8 cellular contexts compared by ENCODE assay signal in the genomic region with DNA sequence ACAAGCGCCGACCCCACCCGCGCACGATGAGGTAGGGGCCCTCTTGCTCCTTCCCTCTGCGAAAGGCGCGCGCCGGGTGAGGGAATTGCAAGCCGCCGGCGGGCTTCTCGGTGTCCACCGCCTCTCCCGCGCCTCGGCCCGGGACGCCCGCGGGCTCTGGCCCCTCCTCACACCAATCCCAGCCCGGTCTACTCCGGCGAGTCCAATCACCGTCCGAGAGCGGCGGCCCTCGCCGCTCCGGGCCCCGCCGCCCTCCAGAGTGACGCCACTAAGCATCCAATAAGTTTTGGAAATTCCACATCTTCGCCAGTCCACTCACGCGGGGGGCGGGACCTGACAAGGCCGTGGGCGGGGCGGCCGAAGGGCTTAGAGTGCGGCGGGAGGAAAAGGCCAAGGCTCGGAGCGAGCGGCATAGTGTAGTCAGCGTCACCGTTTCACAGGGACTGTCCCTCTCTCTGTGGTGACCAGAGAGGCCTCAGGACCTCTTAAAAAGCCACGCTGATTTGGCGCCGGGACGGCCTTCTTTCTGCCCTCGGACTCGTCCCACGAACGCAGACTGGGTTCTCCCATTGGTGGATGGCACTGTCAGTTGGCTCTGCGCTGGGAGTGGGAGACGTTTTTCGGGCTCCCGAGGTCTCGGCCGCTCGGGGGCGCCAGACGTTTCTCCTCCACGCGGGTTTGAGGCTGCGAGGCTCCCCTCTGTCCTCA. TPM values are rescaled to one million over a fixed set of nuclear protein-coding genes. Genes with fewer than 3 reads are reported as not detected.
DNase-seq lines count a peak whose midpoint lies in the region; ATAC-seq, FAIRE-seq and TF ChIP-seq lines count a peak whose summit lies in the region.

A gene with protein sequence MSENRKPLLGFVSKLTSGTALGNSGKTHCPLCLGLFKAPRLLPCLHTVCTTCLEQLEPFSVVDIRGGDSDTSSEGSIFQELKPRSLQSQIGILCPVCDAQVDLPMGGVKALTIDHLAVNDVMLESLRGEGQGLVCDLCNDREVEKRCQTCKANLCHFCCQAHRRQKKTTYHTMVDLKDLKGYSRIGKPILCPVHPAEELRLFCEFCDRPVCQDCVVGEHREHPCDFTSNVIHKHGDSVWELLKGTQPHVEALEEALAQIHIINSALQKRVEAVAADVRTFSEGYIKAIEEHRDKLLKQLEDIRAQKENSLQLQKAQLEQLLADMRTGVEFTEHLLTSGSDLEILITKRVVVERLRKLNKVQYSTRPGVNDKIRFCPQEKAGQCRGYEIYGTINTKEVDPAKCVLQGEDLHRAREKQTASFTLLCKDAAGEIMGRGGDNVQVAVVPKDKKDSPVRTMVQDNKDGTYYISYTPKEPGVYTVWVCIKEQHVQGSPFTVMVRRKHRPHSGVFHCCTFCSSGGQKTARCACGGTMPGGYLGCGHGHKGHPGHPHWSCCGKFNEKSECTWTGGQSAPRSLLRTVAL (minus strand): TSS at position 161 of the 708 bp plus-strand sequence. CDS start 548 bp downstream, outside the sequence.

- TF ChIP-seq POLR2A in HepG2 (IDR thresholded peaks at IDR 0.05; ENCODE audit: insufficient read depth in 1 of 2, low read depth in 2 of 2, low read length in 2 of 2), result peak; percentile 38 to 61; a peak in 3 of 4 replicates

- in situ Hi-C loops in HepG2 (cut with HindIII; ENCODE audit: extremely low pct_ligation_motif_present, low pct_unique_long_range_greater_than_20kb), result no loop called here

- no peaks in the 10 kb centered on the region for H3K79me2 ChIP-seq in HepG2 (ENCODE audit: insufficient read depth, low read length)

- TF ChIP-seq CTCF in HepG2 (CRISPR knock-in tag; IDR thresholded peaks at IDR 0.05), result peak; percentile 88

- peaks cover 0 to 12% (median 0%) of the 10 kb centered on the region in 11 experiments; a peak in 5 of 22 replicates for H3K27me3 ChIP-seq in BLaER1 treated with 17β-estradiol and CSF1 and Interleukin-3, amounts not matched to agents 10 nM and 100 nM
- H3K27me3 ChIP-seq in HepG2 (ENCODE audit: control insufficient read depth in 1 of 2, insufficient read depth in 2 of 2, low read length in 2 of 2), result no peaks in the 10 kb centered on the region; a peak in 1 of 5 replicates

- no peaks in the 10 kb centered on the region for H3K9me3 ChIP-seq in BLaER1 treated with 17β-estradiol and CSF1 and Interleukin-3, amounts not matched to agents 10 nM and 100 nM (replicated peaks in 1 of 11)
- no peaks in the 10 kb centered on the region for H3K9me3 ChIP-seq in HepG2 (ENCODE audit: low read length)

- H3K36me3 ChIP-seq in BLaER1 treated with 17β-estradiol and CSF1 and Interleukin-3, amounts not matched to agents 10 nM and 100 nM, result no peaks in the 10 kb centered on the region; a peak in 1 of 22 replicates
- H3K36me3 ChIP-seq in HepG2 (replicated peaks in 1 of 2; ENCODE audit: control insufficient read depth in 1 of 2, insufficient read depth in 2 of 2, low read length in 2 of 2), result no peaks in the 10 kb centered on the region

- POLR2A ChIA-PET in HepG2 (lab: Yijun Ruan, JAX), result no interaction called here

- H3K9ac ChIP-seq in BLaER1 treated with 17β-estradiol and CSF1 and Interleukin-3, amounts not matched to agents 10 nM and 100 nM, result peak within 1 kb of the TSS; percentile 62 to 83 (median 81)
- H3K9ac ChIP-seq in HepG2 (ENCODE audit: insufficient read depth, low read depth, low read length), result peak within 1 kb of the TSS; percentile 58

- peak; percentile 93 for ATAC-seq in HG03457 (IDR thresholded peaks at IDR 0.05; ENCODE audit: unreplicated experiment)
- peak; percentile 99 for ATAC-seq in HepG2

- H4K20me1 ChIP-seq in BLaER1 treated with 17β-estradiol and CSF1 and Interleukin-3, amounts not matched to agents 10 nM and 100 nM, result no peaks in the 10 kb centered on the region
- H4K20me1 ChIP-seq in HepG2 (ENCODE audit: insufficient read depth, low read length), result no peaks in the 10 kb centered on the region

- H2AFZ ChIP-seq in HepG2 (ENCODE audit: low read length), result peak within 1 kb of the TSS; percentile 20

- CTCF ChIA-PET in HepG2 (lab: Yijun Ruan, JAX; ENCODE audit: low intra/inter-chr PET ratio, low total read pairs), result no interaction called here

- peak; percentile 21 for FAIRE-seq in HepG2 (lab: Jason Lieb, UNC)

- H3K27ac ChIP-seq in BLaER1 treated with 17β-estradiol and CSF1 and Interleukin-3, amounts not matched to agents 10 nM and 100 nM, result peak within 1 kb of the TSS in 10 of 11 experiments; percentile 56 to 80 (median 69); a peak in 19 of 22 replicates
- H3K27ac ChIP-seq in HepG2 (ENCODE audit: extremely low read length, insufficient read depth, low read length), result peak within 1 kb of the TSS; percentile 43

- TF ChIP-seq EP300 in HepG2 (IDR thresholded peaks at IDR 0.05; ENCODE audit: low read depth in 2 of 2, low read length in 2 of 2) (no peak), HepG2 (CRISPR knock-in tag; IDR thresholded peaks at IDR 0.05; ENCODE audit: borderline replicate concordance) (no peak)

- peak within 1 kb of the TSS; percentile 84 to 97 (median 95) for H3K4me2 ChIP-seq in BLaER1 treated with 17β-estradiol and CSF1 and Interleukin-3, amounts not matched to agents 10 nM and 100 nM
- peak within 1 kb of the TSS; percentile 92 for H3K4me2 ChIP-seq in HepG2 (ENCODE audit: low read depth, low read length)

- no TSS peak for BruUV-seq in HepG2 (replicated peaks; lab: Mats Ljungman, UMichigan)

- peaks cover 8 to 16% (median 11%) of the 10 kb centered on the region in 10 experiments; a peak in 18 of 20 replicates for H3K4me1 ChIP-seq in BLaER1 treated with 17β-estradiol and CSF1 and Interleukin-3, amounts not matched to agents 10 nM and 100 nM
- peaks cover 19% of the 10 kb centered on the region for H3K4me1 ChIP-seq in HepG2 (ENCODE audit: insufficient read depth, low read length)

- DNase-seq in GM19240 (ENCODE audit: insufficient read length, low spot score) (peak; percentile 55), NCI-H526 (lab: John Stamatoyannopoulos, UW) (peak; percentile 98 to 99), dermis blood vessel endothelial cell (peak; percentile 98), HepG2 (ENCODE audit: low spot score) (peak; percentile 89)
- DNase-seq in activated CD4-positive, alpha-beta T cell treated with anti-CD3 and anti-CD28 coated beads, Interleukin-2, amount 50 U/mL, for 24 hours (ENCODE audit: low read depth in 1 of 2, low spot score in 1 of 2), result peak; percentile 58 to 78
- peak; percentile 76 to 78 for DNase-seq in stimulated activated CD4-positive, alpha-beta T cell treated with anti-CD3 and anti-CD28 coated beads, Interleukin-2, amount 100 ng/mL, for 48 hours

- WGBS in HepG2 (ENCODE audit: low lambda C conversion rate), result 0% methylated on average over 14 of the region's 70 CpGs

- peak; percentile 40; the same call in 1 of the 2 replicates for TF ChIP-seq RAD21 in HepG2 (CRISPR knock-in tag; IDR thresholded peaks at IDR 0.05)

- intact Hi-C loops in HepG2 (cut with micrococcal nuclease; ENCODE audit: unreplicated experiment), result loop anchor here (2.0 to 10.0 kb wide), 3 partner anchors 51 to 243 kb away; partner anchors contain the start of gene MAN1A2

- peak within 1 kb of the TSS; percentile 48 to 76 (median 67) for H3K4me3 ChIP-seq in BLaER1 treated with 17β-estradiol and CSF1 and Interleukin-3, amounts not matched to agents 10 nM and 100 nM
- H3K4me3 ChIP-seq in HepG2 (replicated peaks in 1 of 3; ENCODE audit: insufficient read depth in 1 of 3, low read depth in 2 of 3, low read length in 3 of 3), result peak within 1 kb of the TSS; percentile 47 to 77 (median 71)

TF ChIP-seq in HepG2, 621 proteins besides CTCF, POLR2A, EP300 and RAD21 (continues in another document):
- TF ChIP-seq ATF1 (CRISPR knock-in tag; IDR thresholded peaks at IDR 0.05) (peak; percentile 71), LBX2 (CRISPR knock-in tag; IDR thresholded peaks at IDR 0.05; ENCODE audit: borderline replicate concordance) (no peak)
- TF ChIP-seq, protein P1, sequence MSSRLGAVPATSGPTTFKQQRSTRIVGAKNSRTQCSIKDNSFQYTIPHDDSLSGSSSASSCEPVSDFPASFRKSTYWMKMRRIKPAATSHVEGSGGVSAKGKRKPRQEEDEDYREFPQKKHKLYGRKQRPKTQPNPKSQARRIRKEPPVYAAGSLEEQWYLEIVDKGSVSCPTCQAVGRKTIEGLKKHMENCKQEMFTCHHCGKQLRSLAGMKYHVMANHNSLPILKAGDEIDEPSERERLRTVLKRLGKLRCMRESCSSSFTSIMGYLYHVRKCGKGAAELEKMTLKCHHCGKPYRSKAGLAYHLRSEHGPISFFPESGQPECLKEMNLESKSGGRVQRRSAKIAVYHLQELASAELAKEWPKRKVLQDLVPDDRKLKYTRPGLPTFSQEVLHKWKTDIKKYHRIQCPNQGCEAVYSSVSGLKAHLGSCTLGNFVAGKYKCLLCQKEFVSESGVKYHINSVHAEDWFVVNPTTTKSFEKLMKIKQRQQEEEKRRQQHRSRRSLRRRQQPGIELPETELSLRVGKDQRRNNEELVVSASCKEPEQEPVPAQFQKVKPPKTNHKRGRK (CRISPR knock-in tag; IDR thresholded peaks at IDR 0.05), result no peak

RNA-seq across cellular contexts. Expression of the gene that starts here (rescaled TPM):
- total RNA-seq in dermis blood vessel endothelial cell, result 0.84 and 1.7 TPM in 2 replicates
- total RNA-seq in HepG2 (2016; rRNA removed; fragmentation: Illumina TruSeq; extraction: Trizol), result 1.5 and 1.9 TPM in 2 replicates
- total RNA-seq in HepG2 (2016; cell fraction: cytosol; rRNA removed; fragmentation: Illumina TruSeq; extraction: Trizol; ENCODE audit: low read depth), result 0.35 and 1.0 TPM in 2 replicates
- total RNA-seq in HepG2 (2016; cell fraction: insoluble cytoplasmic fraction; rRNA removed; fragmentation: Illumina TruSeq; extraction: Trizol), result 1.7 and 2.3 TPM in 2 replicates
- 1.1 TPM in 2 replicates for total RNA-seq in HepG2 (2016; cell fraction: membrane; rRNA removed; fragmentation: Illumina TruSeq; extraction: Trizol)
- 2.7 and 3.3 TPM in 2 replicates for total RNA-seq in HepG2 (2016; cell fraction: nucleus; rRNA removed; fragmentation: Illumina TruSeq; extraction: Trizol)
- 2.3 and 2.8 TPM in 2 replicates for polyA plus RNA-seq in HepG2 (2011; rRNA removed)
- polyA plus RNA-seq in HepG2 (2011; cell fraction: cytosol; rRNA removed), result 1.1 and 1.2 TPM in 2 replicates
- polyA plus RNA-seq in HepG2 (2011; cell fraction: nucleus; rRNA removed), result 6.0 TPM in 2 replicates
- polyA plus RNA-seq in HepG2 (2012), result 1.0 and 1.7 TPM in 2 replicates
- 0.08 and 0.17 TPM in 2 replicates for polyA plus RNA-seq in HepG2 (2016; cell fraction: cytosol; fragmentation: Illumina TruSeq; extraction: Trizol; ENCODE audit: low read depth)
- 1.0 and 1.4 TPM in 2 replicates for polyA plus RNA-seq in HepG2 (2016; cell fraction: insoluble cytoplasmic fraction; fragmentation: Illumina TruSeq; extraction: Trizol; ENCODE audit: low read depth)
- 0.38 and 0.47 TPM in 2 replicates for polyA plus RNA-seq in HepG2 (2016; cell fraction: membrane; fragmentation: Illumina TruSeq; extraction: Trizol; ENCODE audit: low read depth)
- polyA plus RNA-seq in HepG2 (2016; cell fraction: nucleus; fragmentation: Illumina TruSeq; extraction: Trizol; ENCODE audit: insufficient read depth, low read depth), result 9.8 and 10.9 TPM in 2 replicates
- 0.48 and 6.0 TPM in 2 replicates for polyA minus RNA-seq in HepG2 (2011; rRNA and poly(A)+ RNA removed; ENCODE audit: low replicate concordance)
- 0.30 and 0.44 TPM in 2 replicates for polyA minus RNA-seq in HepG2 (2011; cell fraction: cytosol; rRNA and poly(A)+ RNA removed)
- polyA minus RNA-seq in HepG2 (2011; cell fraction: nucleus; rRNA and poly(A)+ RNA removed), result 1.0 and 1.4 TPM in 2 replicates

Comparison
In these comparisons a context has a peak if more than half of its experiments do, and no peak if none do; other contexts are left out.
1. Peak in every context shown above with its lines: DNase-seq, ATAC-seq, H3K4me3 ChIP-seq and H3K27ac ChIP-seq.